In genomic region chr3:114525278-114525677, GRCh38 we compare ENCODE assay signal across 2 cellular contexts.
TF ChIP-seq lines count a peak whose summit lies in the region.

No MANE protein-coding gene starts in this region.

TF ChIP-seq in A549, 52 proteins besides CTCF, POLR2A, EP300 and RAD21 (continued from another document):
- no peak for TF ChIP-seq MAFK (IDR thresholded peaks at IDR 0.05; ENCODE audit: partially characterized antibody)

TF ChIP-seq in IMR-90, 13 proteins besides CTCF, POLR2A, EP300 and RAD21:
- no peak for TF ChIP-seq USF2 (IDR thresholded peaks at IDR 0.05; ENCODE audit: low read depth, low read length)
- TF ChIP-seq CEBPB (IDR thresholded peaks at IDR 0.05; ENCODE audit: low read depth, low read length) = peak; percentile 75
TF ChIP-seq in IMR-90: peak in this region for 1.
